15 cellular contexts compared by ENCODE assay signal in the genomic region with DNA sequence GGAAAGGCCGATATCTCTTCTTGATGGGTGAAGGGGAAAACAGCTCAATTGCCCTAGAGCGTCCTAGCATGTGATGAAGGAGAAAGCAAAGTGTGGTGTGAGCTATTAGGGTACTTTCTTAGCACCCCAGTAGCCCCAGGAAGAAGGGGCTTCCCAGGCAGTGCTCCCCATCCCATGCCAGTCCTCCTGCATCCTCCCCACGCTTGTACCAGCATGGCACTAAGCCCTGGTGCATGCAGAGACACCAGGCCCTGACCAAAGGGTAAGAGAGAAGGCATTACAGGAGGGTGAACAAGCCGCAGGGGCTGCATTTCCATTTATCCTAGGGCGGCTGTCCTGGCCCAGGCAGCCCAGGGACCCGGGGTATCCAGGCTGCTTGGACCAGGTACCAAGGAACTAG. TPM values are rescaled to one million over a fixed set of nuclear protein-coding genes. Genes with fewer than 3 reads are reported as not detected.
"Had no signal": no experiment of that assay in that cellular context is flagged by ENCODE, and none has a peak within 500 bp of the region (broad histone marks: within the 10 kb centered on the region; RNA-seq: fewer than 3 reads in every experiment).

No MANE protein-coding gene starts in this region.

- H3K4me3 ChIP-seq: psoas muscle, suprapubic skin had no signal

- H3K36me3 Mint-ChIP-seq: activated naive CD8-positive, alpha-beta T cell treated with anti-CD3 and anti-CD28 coated beads for 36 hours; mesothelial cell of epicardium; WTC11 had no signal

- H3K9me3 Mint-ChIP-seq: activated CD4-positive, alpha-beta T cell treated with anti-CD3 and anti-CD28 coated beads, Interleukin-2, amount 10 ng/mL, durations not matched to agents 24 days and 14 days; activated naive CD8-positive, alpha-beta T cell treated with anti-CD3 and anti-CD28 coated beads for 36 hours; dendritic cell treated with granulocyte-macrophage colony-stimulating factor and Interleukin-4, amounts not matched to agents 40 ng/mL and 50 ng/mL, for 4 days; endodermal cell; mesothelial cell of epicardium; WTC11 had no signal

- H3K4me3 Mint-ChIP-seq: activated CD4-positive, alpha-beta T cell treated with anti-CD3 and anti-CD28 coated beads, Interleukin-2, amount 10 ng/mL, durations not matched to agents 24 days and 14 days; activated naive CD8-positive, alpha-beta T cell treated with anti-CD3 and anti-CD28 coated beads for 36 hours; dendritic cell treated with granulocyte-macrophage colony-stimulating factor and Interleukin-4, amounts not matched to agents 40 ng/mL and 50 ng/mL, for 4 days; endodermal cell; mesothelial cell of epicardium; WTC11 had no signal

- ATAC-seq: psoas muscle, sciatic nerve had no signal

- DNase-seq: activated CD4-positive, alpha-beta T cell treated with anti-CD3 and anti-CD28 coated beads, Interleukin-2, amount 10 ng/mL, durations not matched to agents 24 days and 14 days; activated effector memory CD4-positive, alpha-beta T cell treated with anti-CD3 and anti-CD28 coated beads, Interleukin-2, amount 50 U/mL, for 16 hours; activated naive CD8-positive, alpha-beta T cell treated with anti-CD3 and anti-CD28 coated beads for 36 hours; cerebellar nuclear complex; nucleus accumbens; psoas muscle; stimulated activated CD4-positive, alpha-beta T cell treated with anti-CD3 and anti-CD28 coated beads, Interleukin-12 subunit alpha, Interleukin-12 subunit beta, amount 100 ng/mL, for 4 hours; stimulated activated naive CD4-positive, alpha-beta T cell treated with Interleukin-2 at 50 U/mL for 16 hours; T1000 had no signal

- H3K27ac Mint-ChIP-seq: activated CD4-positive, alpha-beta T cell treated with anti-CD3 and anti-CD28 coated beads, Interleukin-2, amount 10 ng/mL, durations not matched to agents 24 days and 14 days; activated naive CD8-positive, alpha-beta T cell treated with anti-CD3 and anti-CD28 coated beads for 36 hours; endodermal cell; mesothelial cell of epicardium; WTC11 had no signal

- H3K27ac ChIP-seq: psoas muscle, suprapubic skin had no signal

- H3K9me3 ChIP-seq: psoas muscle, suprapubic skin had no signal

- H3K27me3 ChIP-seq: suprapubic skin had no signal

RNA-seq across cellular contexts. Expression of a gene that starts 33.8 kb away (rescaled TPM):
- total RNA-seq: activated CD4-positive, alpha-beta T cell treated with anti-CD3 and anti-CD28 coated beads, Interleukin-2, amount 10 ng/mL, durations not matched to agents 24 days and 14 days; activated naive CD8-positive, alpha-beta T cell treated with anti-CD3 and anti-CD28 coated beads for 36 hours had no signal
